In the genomic region with DNA sequence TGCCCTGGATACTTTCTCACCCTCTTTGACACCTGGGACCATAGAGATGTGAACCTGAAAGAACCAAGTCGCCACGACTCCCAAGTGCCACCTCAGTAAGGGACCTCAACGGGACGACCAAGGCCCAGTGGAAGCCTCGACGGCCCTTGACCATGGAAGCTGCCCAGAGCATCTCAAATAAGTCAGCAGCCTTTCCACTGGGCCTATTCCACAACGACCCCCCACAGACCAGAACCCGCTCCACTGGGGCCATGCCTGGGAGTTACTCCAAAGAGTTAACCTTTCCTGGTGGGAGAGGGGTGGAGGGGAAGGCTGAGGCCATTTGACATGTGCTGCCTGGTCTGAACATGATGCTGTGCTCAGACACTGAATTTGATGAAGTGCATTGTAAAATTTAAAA, we compare ENCODE assay signal across 15 cellular contexts.
DNase-seq lines count a peak whose midpoint lies in the region; ATAC-seq and TF ChIP-seq lines count a peak whose summit lies in the region.
"Had no signal": no experiment of that assay in that cellular context is flagged by ENCODE, and none has a peak within 500 bp of the region (broad histone marks: within the 10 kb centered on the region; RNA-seq: fewer than 3 reads in every experiment).

No MANE protein-coding gene starts in this region.

- peak overlapping the region; percentile 99 for H3K27ac Mint-ChIP-seq in activated CD4-positive, alpha-beta T cell treated with anti-CD3 and anti-CD28 coated beads, Interleukin-2, amount 10 ng/mL, durations not matched to agents 7 days and 5 days
- peak overlapping the region; percentile 89 for H3K27ac Mint-ChIP-seq in central memory CD8-positive, alpha-beta T cell (ENCODE audit: low read depth)

- H3K9ac ChIP-seq in DND-41 (ENCODE audit: low read depth, low read length) (peak overlapping the region; percentile 5; the same call in 1 of the 2 replicates), smooth muscle cell (ENCODE audit: low read depth) (no peak overlapping the region)

- no peak for DNase-seq in activated CD4-positive, alpha-beta T cell treated with anti-CD3 and anti-CD28 coated beads, Interleukin-2, amount 10 ng/mL, durations not matched to agents 7 days and 5 days
- no peak for DNase-seq in activated CD4-positive, alpha-beta T cell treated with anti-CD3 and anti-CD28 coated beads, Interleukin-2, amount 50 U/mL, for 1 hour
- no peak for DNase-seq in DND-41
- no peak for DNase-seq in central memory CD8-positive, alpha-beta T cell (ENCODE audit: low spot score in 2 of 2)
- no peak for DNase-seq in prostate gland (ENCODE audit: low spot score)
- DNase-seq in GOT3 (lab: John Stamatoyannopoulos, UW): no peak
- DNase-seq in smooth muscle cell (lab: John Stamatoyannopoulos, UW; ENCODE audit: unreplicated experiment): no peak
- DNase-seq: H7, NCI-H187 treated with DMSO at 0.1 percent for 48 hours, nephron progenitor cell, retina, thyroid gland had no signal

- no peaks in the 10 kb centered on the region for H3K27me3 Mint-ChIP-seq in activated CD4-positive, alpha-beta T cell treated with anti-CD3 and anti-CD28 coated beads, Interleukin-2, amount 10 ng/mL, durations not matched to agents 7 days and 5 days
- H3K27me3 Mint-ChIP-seq in central memory CD8-positive, alpha-beta T cell: no peaks in the 10 kb centered on the region

- peaks cover 2% of the 10 kb centered on the region for H3K36me3 Mint-ChIP-seq in activated CD4-positive, alpha-beta T cell treated with anti-CD3 and anti-CD28 coated beads, Interleukin-2, amount 10 ng/mL, durations not matched to agents 7 days and 5 days (ENCODE audit: low read depth)
- peaks cover 2% of the 10 kb centered on the region for H3K36me3 Mint-ChIP-seq in central memory CD8-positive, alpha-beta T cell (ENCODE audit: insufficient read depth)

- no peak for ATAC-seq in DND-41 (ENCODE audit: insufficient read depth, low read depth)
- no peak for ATAC-seq in central memory CD8-positive, alpha-beta T cell (replicated peaks; ENCODE audit: extremely low read depth, poor library complexity, severe bottlenecking)
- no peak for ATAC-seq in GM21528 (IDR thresholded peaks at IDR 0.05; ENCODE audit: low FRiP score, unreplicated experiment)

- no peaks in the 10 kb centered on the region for H3K36me3 ChIP-seq in DND-41 (ENCODE audit: insufficient read depth, low read length)
- no peaks in the 10 kb centered on the region for H3K36me3 ChIP-seq in prostate gland
- no peaks in the 10 kb centered on the region for H3K36me3 ChIP-seq in smooth muscle cell (ENCODE audit: low read depth)
- H3K36me3 ChIP-seq: cardiac muscle cell, SJSA1, thyroid gland had no signal

- TF ChIP-seq CTCF in DND-41 (IDR thresholded peaks at IDR 0.05; ENCODE audit: borderline replicate concordance, extremely low read depth, low read length, poor library complexity, severe bottlenecking) (no peak), prostate gland (IDR thresholded peaks at IDR 0.05) (no peak), smooth muscle cell (IDR thresholded peaks at IDR 0.05; ENCODE audit: borderline replicate concordance, insufficient read depth, poor library complexity, severe bottlenecking) (no peak)

- H3K4me3 ChIP-seq in DND-41 (ENCODE audit: low read depth in 1 of 2, low read length in 2 of 2) (peak overlapping the region in 1 of 2 experiments; percentile 48; a peak in 2 of 4 replicates), prostate gland (no peak overlapping the region), smooth muscle cell (no peak overlapping the region)
- H3K4me3 ChIP-seq: cardiac muscle cell, SJSA1, thyroid gland had no signal

- peaks cover 30% of the 10 kb centered on the region for H3K4me1 ChIP-seq in DND-41 (ENCODE audit: insufficient read depth, low read length)
- peaks cover 6% of the 10 kb centered on the region for H3K4me1 ChIP-seq in prostate gland (replicated peaks)
- H3K4me1 ChIP-seq in smooth muscle cell (ENCODE audit: low read depth): peaks cover 11% of the 10 kb centered on the region
- H3K4me1 ChIP-seq: SJSA1, thyroid gland had no signal

- H3K27ac ChIP-seq in DND-41 (ENCODE audit: low read length) (no peak overlapping the region), prostate gland (peak overlapping the region; percentile 54 to 70), smooth muscle cell (ENCODE audit: low read depth) (no peak overlapping the region)
- H3K27ac ChIP-seq: cardiac muscle cell, SJSA1, thyroid gland had no signal

- intact Hi-C loops in prostate gland (cut with DNase I): no loop called here

- H2AFZ ChIP-seq in DND-41 (ENCODE audit: low read depth, low read length) (no peak overlapping the region), smooth muscle cell (ENCODE audit: low read depth) (no peak overlapping the region)

- POLR2A ChIA-PET in activated CD4-positive, alpha-beta T cell treated with anti-CD3 and anti-CD28 coated beads, Interleukin-2, amount 10 ng/mL, durations not matched to agents 7 days and 5 days (lab: Charles Lee): no interaction called here

- 75% methylated on average over 8 of the region's 8 CpGs for WGBS in prostate gland
- 89% methylated on average over 8 of the region's 8 CpGs for WGBS in smooth muscle cell (ENCODE audit: low lambda C conversion rate)

- H3K79me2 ChIP-seq in DND-41 (ENCODE audit: insufficient read depth, low read length): no peaks in the 10 kb centered on the region
- no peaks in the 10 kb centered on the region for H3K79me2 ChIP-seq in smooth muscle cell (ENCODE audit: low read depth)

- H3K4me3 Mint-ChIP-seq in activated CD4-positive, alpha-beta T cell treated with anti-CD3 and anti-CD28 coated beads, Interleukin-2, amount 10 ng/mL, durations not matched to agents 7 days and 5 days: peak overlapping the region; percentile 84
- H3K4me3 Mint-ChIP-seq in central memory CD8-positive, alpha-beta T cell: peak overlapping the region; percentile 81
- H3K4me3 Mint-ChIP-seq: nephron progenitor cell had no signal

- peaks cover 57% of the 10 kb centered on the region for H4K20me1 ChIP-seq in DND-41 (ENCODE audit: insufficient read depth, low read length)
- peaks cover 15% of the 10 kb centered on the region for H4K20me1 ChIP-seq in smooth muscle cell (ENCODE audit: low read depth)

- peaks cover 48% of the 10 kb centered on the region for H3K4me1 Mint-ChIP-seq in activated CD4-positive, alpha-beta T cell treated with anti-CD3 and anti-CD28 coated beads, Interleukin-2, amount 10 ng/mL, durations not matched to agents 7 days and 5 days
- H3K4me1 Mint-ChIP-seq in central memory CD8-positive, alpha-beta T cell: peaks cover 26% of the 10 kb centered on the region

- no peaks in the 10 kb centered on the region for H3K9me3 Mint-ChIP-seq in activated CD4-positive, alpha-beta T cell treated with anti-CD3 and anti-CD28 coated beads, Interleukin-2, amount 10 ng/mL, durations not matched to agents 7 days and 5 days
- H3K9me3 Mint-ChIP-seq in central memory CD8-positive, alpha-beta T cell: no peaks in the 10 kb centered on the region
- H3K9me3 Mint-ChIP-seq: nephron progenitor cell had no signal

- no peak for TF ChIP-seq POLR2A in prostate gland (IDR thresholded peaks at IDR 0.05)

- CTCF ChIA-PET in activated CD4-positive, alpha-beta T cell treated with anti-CD3 and anti-CD28 coated beads, Interleukin-2, amount 10 ng/mL, durations not matched to agents 7 days and 5 days (lab: Charles Lee): interaction anchor here (1.2 to 2.4 kb wide), 2 partner anchors 10 to 41 kb away, joined by 3 to 9 read pairs; no protein-coding TSS in a partner anchor

- H3K4me2 ChIP-seq in DND-41 (ENCODE audit: insufficient read depth, low read length) (peak overlapping the region; percentile 76), smooth muscle cell (no peak overlapping the region)

- H3F3A ChIP-seq in smooth muscle cell (ENCODE audit: low read depth): no peaks in the 10 kb centered on the region

- H3K27me3 ChIP-seq in DND-41 (ENCODE audit: insufficient read depth, low read length, poor library complexity) (peaks cover 9% of the 10 kb centered on the region), prostate gland (replicated peaks; ENCODE audit: insufficient read depth) (no peaks in the 10 kb centered on the region), smooth muscle cell (ENCODE audit: low read depth) (no peaks in the 10 kb centered on the region)
- H3K27me3 ChIP-seq: cardiac muscle cell, SJSA1, thyroid gland had no signal

- H3K9me3 ChIP-seq in DND-41 (ENCODE audit: insufficient read depth, low read length, severe bottlenecking): no peaks in the 10 kb centered on the region
- no peaks in the 10 kb centered on the region for H3K9me3 ChIP-seq in prostate gland
- no peaks in the 10 kb centered on the region for H3K9me3 ChIP-seq in smooth muscle cell (replicated peaks; ENCODE audit: low read depth)
- H3K9me3 ChIP-seq: SJSA1, thyroid gland had no signal

Comparison
In these comparisons a context has a peak if more than half of its experiments do, and no peak if none do; other contexts are left out.
1. H3K27ac ChIP-seq: peak in prostate gland (2 of 2); none in DND-41 (single experiment) and smooth muscle cell (single experiment).